ENCODE assay signal across 1 cellular context in genomic region chr13:33543089-33543459, GRCh38.
TF ChIP-seq lines count a peak whose summit lies in the region.

No MANE protein-coding gene starts in this region.

TF ChIP-seq in HepG2, 621 proteins besides CTCF, POLR2A, EP300 and RAD21 (continued from another document):
- TF ChIP-seq ARID3A (IDR thresholded peaks at IDR 0.05; ENCODE audit: low read depth, low read length) (0 out of 2 replicates have a peak, but pooled peaks have one; percentile 3), SCMH1 (CRISPR knock-in tag; IDR thresholded peaks at IDR 0.05; ENCODE audit: borderline replicate concordance) (no peak), NFIC (IDR thresholded peaks at IDR 0.05; ENCODE audit: low read length) (0 out of 2 replicates have a peak, but pooled peaks have one; percentile 17), POLR2AphosphoS2 (IDR thresholded peaks at IDR 0.05; ENCODE audit: low read depth, low read length) (peak; percentile 66; the same call in 1 of the 2 replicates), ZNF761 (CRISPR knock-in tag; conservative IDR thresholded peaks at IDR 0.05) (no peak), FLYWCH1 (CRISPR knock-in tag; IDR thresholded peaks at IDR 0.05) (0 out of 2 replicates have a peak, but pooled peaks have one; percentile 0)
